ENCODE assay signal across 23 cellular contexts in genomic region chr13:30016398-30016797, GRCh38.
"Had no signal": no experiment of that assay in that cellular context is flagged by ENCODE, and none has a peak within 500 bp of the region (broad histone marks: within the 10 kb centered on the region; RNA-seq: fewer than 3 reads in every experiment).

No MANE protein-coding gene starts in this region.

- H3K27ac Mint-ChIP-seq: activated B cell treated with CpG ODN at 0.5 μM for 24 hours; activated CD8-positive, alpha-beta T cell treated with anti-CD3 and anti-CD28 coated beads for 36 hours; activated T-helper 2 cell treated with anti-CD3 and anti-CD28 coated beads, Interferon-gamma antibody, Interleukin-2, Interleukin-4, amounts not matched to agents 10 μg/mL and 5 μg/mL and 100 μg/mL, durations not matched to agents 14 hours and 24 hours and 36 hours; immature natural killer cell; neural progenitor cell; stimulated activated memory B cell treated with anti-CD40 and anti-IgM and Interleukin-4, amounts not matched to agents 10 μg/mL and 1 μg/mL and 100 μg/mL, for 72 hours; T-cell had no signal

- H3K9me3 ChIP-seq: colonic mucosa, psoas muscle, right lobe of liver, spleen, thoracic aorta, upper lobe of right lung had no signal

- H3K36me3 ChIP-seq: brain microvascular endothelial cell, colonic mucosa, neural progenitor cell, right lobe of liver, spleen, thoracic aorta, upper lobe of right lung had no signal

- DNase-seq: activated B cell treated with CpG ODN at 0.5 μM for 24 hours; activated CD4-positive, alpha-beta T cell treated with anti-CD3 and anti-CD28 coated beads for 48 hours; activated CD8-positive, alpha-beta T cell treated with anti-CD3 and anti-CD28 coated beads for 36 hours; activated naive CD4-positive, alpha-beta T cell treated with Interleukin-2 at 50 U/mL for 16 hours; activated T-cell treated with anti-CD3 and anti-CD28 coated beads, Interleukin-2, amount 50 U/mL, for 1 hour; brain microvascular endothelial cell; colonic mucosa; immature natural killer cell; naive thymus-derived CD4-positive, alpha-beta T cell; right lobe of liver; spleen; stimulated activated CD4-positive, alpha-beta T cell treated with anti-CD3 and anti-CD28 coated beads, Interleukin-4, amount 100 ng/mL, for 4 hours; T-cell; upper lobe of right lung had no signal

- H3K4me1 ChIP-seq: colonic mucosa, psoas muscle, right lobe of liver, spleen, upper lobe of right lung had no signal

- H3K4me1 Mint-ChIP-seq: activated B cell treated with CpG ODN at 0.5 μM for 24 hours; central memory CD8-positive, alpha-beta T cell; immature natural killer cell; stimulated activated memory B cell treated with anti-CD40 and anti-IgM and Interleukin-4, amounts not matched to agents 10 μg/mL and 1 μg/mL and 100 μg/mL, for 72 hours had no signal

- FAIRE-seq: frontal cortex had no signal

- ATAC-seq: activated CD8-positive, alpha-beta T cell treated with anti-CD3 and anti-CD28 coated beads for 36 hours; naive thymus-derived CD4-positive, alpha-beta T cell; right lobe of liver; SK-N-SH treated with all-trans-retinoic acid at 6 μM for 48 hours; stimulated activated memory B cell treated with anti-CD40 and anti-IgM and Interleukin-4, amounts not matched to agents 10 μg/mL and 1 μg/mL and 100 μg/mL, for 72 hours; T-cell; upper lobe of right lung had no signal

- H3K27ac ChIP-seq: brain microvascular endothelial cell, colonic mucosa, neural progenitor cell, psoas muscle, right lobe of liver, spleen, thoracic aorta, upper lobe of right lung had no signal

- H3K4me3 ChIP-seq: colonic mucosa, lung, neural progenitor cell, psoas muscle, right lobe of liver, spleen, thoracic aorta, upper lobe of right lung had no signal

- H3K9me3 Mint-ChIP-seq: activated B cell treated with CpG ODN at 0.5 μM for 24 hours; activated CD8-positive, alpha-beta T cell treated with anti-CD3 and anti-CD28 coated beads for 36 hours; activated T-helper 2 cell treated with anti-CD3 and anti-CD28 coated beads, Interferon-gamma antibody, Interleukin-2, Interleukin-4, amounts not matched to agents 10 μg/mL and 5 μg/mL and 100 μg/mL, durations not matched to agents 14 hours and 24 hours and 36 hours; central memory CD8-positive, alpha-beta T cell; immature natural killer cell; naive thymus-derived CD4-positive, alpha-beta T cell; stimulated activated memory B cell treated with anti-CD40 and anti-IgM and Interleukin-4, amounts not matched to agents 10 μg/mL and 1 μg/mL and 100 μg/mL, for 72 hours; T-cell had no signal

- H3K27me3 ChIP-seq: brain microvascular endothelial cell, colonic mucosa, neural progenitor cell, right lobe of liver, upper lobe of right lung had no signal

- H3K36me3 Mint-ChIP-seq: immature natural killer cell; naive thymus-derived CD4-positive, alpha-beta T cell; stimulated activated memory B cell treated with anti-CD40 and anti-IgM and Interleukin-4, amounts not matched to agents 10 μg/mL and 1 μg/mL and 100 μg/mL, for 72 hours; T-cell had no signal

- H3K4me3 Mint-ChIP-seq: activated B cell treated with CpG ODN at 0.5 μM for 24 hours; activated CD8-positive, alpha-beta T cell treated with anti-CD3 and anti-CD28 coated beads for 36 hours; central memory CD8-positive, alpha-beta T cell; immature natural killer cell; naive thymus-derived CD4-positive, alpha-beta T cell; neural progenitor cell; stimulated activated memory B cell treated with anti-CD40 and anti-IgM and Interleukin-4, amounts not matched to agents 10 μg/mL and 1 μg/mL and 100 μg/mL, for 72 hours; T-cell had no signal
